Comparison of ENCODE assay signal across 29 cellular contexts in genomic region chr2:20757405-20758090, GRCh38.
"Had no signal": no experiment of that assay in that cellular context is flagged by ENCODE, and none has a peak within 500 bp of the region (broad histone marks: within the 10 kb centered on the region; RNA-seq: fewer than 3 reads in every experiment).

No MANE protein-coding gene starts in this region.

- H3K27ac ChIP-seq: ascending aorta, cardiac muscle cell, KMS-11, PC-9, RWPE1, SK-N-MC, WERI-Rb-1 had no signal

- H3K27me3 Mint-ChIP-seq: activated CD4-positive, alpha-beta T cell treated with anti-CD3 and anti-CD28 coated beads, Interleukin-2, amount 10 ng/mL, durations not matched to agents 7 days and 5 days; activated naive CD4-positive, alpha-beta T cell treated with anti-CD3 and anti-CD28 coated beads, Interleukin-2, amount 50 U/mL, for 24 hours; activated naive CD8-positive, alpha-beta T cell treated with anti-CD3 and anti-CD28 coated beads, Interleukin-2, amount 10 ng/mL, durations not matched to agents 7 days and 5 days; activated T-cell treated with anti-CD3 and anti-CD28 coated beads, Interleukin-2, amount 50 U/mL, for 24 hours; central memory CD8-positive, alpha-beta T cell had no signal

- H3K27ac Mint-ChIP-seq: activated CD4-positive, alpha-beta T cell treated with anti-CD3 and anti-CD28 coated beads, Interleukin-2, amount 10 ng/mL, durations not matched to agents 7 days and 5 days; activated CD8-positive, alpha-beta T cell treated with anti-CD3 and anti-CD28 coated beads, Interleukin-2, amount 10 ng/mL, durations not matched to agents 7 days and 5 days; activated naive CD4-positive, alpha-beta T cell treated with anti-CD3 and anti-CD28 coated beads, Interleukin-2, amount 50 U/mL, for 24 hours; activated naive CD8-positive, alpha-beta T cell treated with anti-CD3 and anti-CD28 coated beads, Interleukin-2, amount 10 ng/mL, durations not matched to agents 7 days and 5 days; activated T-cell treated with anti-CD3 and anti-CD28 coated beads, Interleukin-2, amount 50 U/mL, for 24 hours had no signal

- H3K4me1 Mint-ChIP-seq: activated CD4-positive, alpha-beta T cell treated with anti-CD3 and anti-CD28 coated beads, Interleukin-2, amount 10 ng/mL, durations not matched to agents 7 days and 5 days; activated naive CD8-positive, alpha-beta T cell treated with anti-CD3 and anti-CD28 coated beads, Interleukin-2, amount 10 ng/mL, durations not matched to agents 7 days and 5 days had no signal

- H3K9me3 Mint-ChIP-seq: activated naive CD4-positive, alpha-beta T cell treated with anti-CD3 and anti-CD28 coated beads, Interleukin-2, amount 50 U/mL, for 24 hours; activated T-cell treated with anti-CD3 and anti-CD28 coated beads, Interleukin-2, amount 50 U/mL, for 24 hours; central memory CD8-positive, alpha-beta T cell had no signal

- H3K4me3 Mint-ChIP-seq: activated CD4-positive, alpha-beta T cell treated with anti-CD3 and anti-CD28 coated beads, Interleukin-2, amount 10 ng/mL, durations not matched to agents 7 days and 5 days; activated CD8-positive, alpha-beta T cell treated with anti-CD3 and anti-CD28 coated beads, Interleukin-2, amount 10 ng/mL, durations not matched to agents 7 days and 5 days; activated naive CD4-positive, alpha-beta T cell treated with anti-CD3 and anti-CD28 coated beads, Interleukin-2, amount 50 U/mL, for 24 hours; activated naive CD8-positive, alpha-beta T cell treated with anti-CD3 and anti-CD28 coated beads, Interleukin-2, amount 10 ng/mL, durations not matched to agents 7 days and 5 days; activated T-cell treated with anti-CD3 and anti-CD28 coated beads, Interleukin-2, amount 50 U/mL, for 24 hours; central memory CD8-positive, alpha-beta T cell had no signal

- ATAC-seq: activated CD8-positive, alpha-beta T cell treated with anti-CD3 and anti-CD28 coated beads, Interleukin-2, amount 10 ng/mL, durations not matched to agents 7 days and 5 days; Right ventricle myocardium inferior had no signal

- H3K36me3 ChIP-seq: ascending aorta, cardiac muscle cell, WERI-Rb-1 had no signal

- H3K4me3 ChIP-seq: ascending aorta, cardiac muscle cell, PC-9, SK-N-MC had no signal

- H3K9me3 ChIP-seq: ascending aorta had no signal

- DNase-seq: activated CD4-positive, alpha-beta T cell treated with anti-CD3 and anti-CD28 coated beads, Interleukin-2, amount 10 ng/mL, durations not matched to agents 7 days and 5 days; activated CD4-positive, alpha-beta T cell treated with anti-CD3 and anti-CD28 coated beads, Interleukin-2, amount 50 U/mL, for 48 hours; activated CD8-positive, alpha-beta T cell treated with anti-CD3 and anti-CD28 coated beads, Interleukin-2, amount 10 ng/mL, durations not matched to agents 7 days and 5 days; activated gamma-delta T cell; activated naive CD4-positive, alpha-beta T cell treated with Interleukin-2 at 50 U/mL for 16 hours; activated naive CD8-positive, alpha-beta T cell treated with anti-CD3 and anti-CD28 coated beads, Interleukin-2, amount 10 ng/mL, durations not matched to agents 7 days and 5 days; activated T-cell treated with anti-CD3 and anti-CD28 coated beads, Interleukin-2, amount 50 U/mL, for 24 hours; amygdala; MM.1S; MV-4-11; NCI-H1092; NCI-H1436 treated with DMSO at 0.1 percent for 48 hours; NCI-H1694 treated with DMSO at 0.1 percent for 48 hours; NCI-H2029; NCI-H510A; NCI-H526; NCI-H748 treated with DMSO at 0.1 percent for 48 hours; NK-92 treated with Interleukin-12 subunit alpha and Interleukin-12 subunit beta, amount 100 ng/mL, for 24 hours; PC-9; T1000; WERI-Rb-1 had no signal
